In genomic region chr13:46571941-46572340, GRCh38 we compare ENCODE assay signal across 17 cellular contexts. TPM values are rescaled to one million over a fixed set of nuclear protein-coding genes. Genes with fewer than 3 reads are reported as not detected.
DNase-seq lines count a peak whose midpoint lies in the region; ATAC-seq, FAIRE-seq and TF ChIP-seq lines count a peak whose summit lies in the region.
"Had no signal": no experiment of that assay in that cellular context is flagged by ENCODE, and none has a peak within 500 bp of the region (broad histone marks: within the 10 kb centered on the region; RNA-seq: fewer than 3 reads in every experiment).

No MANE protein-coding gene starts in this region.

- peaks cover 61% of the 10 kb centered on the region for H3K79me2 ChIP-seq in GM23338 (replicated peaks; ENCODE audit: insufficient read depth)
- peaks cover 99% of the 10 kb centered on the region for H3K79me2 ChIP-seq in GM12878 (ENCODE audit: control insufficient read depth, insufficient read depth, low read length)

- in situ Hi-C loops in GM12878 (cut with MboI): no loop called here

- H3K27ac Mint-ChIP-seq in GM23338: no peak overlapping the region
- H3K27ac Mint-ChIP-seq: activated CD8-positive, alpha-beta T cell treated with anti-CD3 and anti-CD28 coated beads for 36 hours; memory B cell had no signal

- peaks cover 29% of the 10 kb centered on the region for H3K4me1 Mint-ChIP-seq in GM23338

- no TSS peak for BruUV-seq in GM12878 (replicated peaks; lab: Mats Ljungman, UMichigan)

- no peak for FAIRE-seq in GM12878 (lab: Jason Lieb, UNC)
- FAIRE-seq: colon, small intestine, urothelium cell line had no signal

- no peak overlapping the region for H3K4me3 Mint-ChIP-seq in GM23338
- H3K4me3 Mint-ChIP-seq: activated CD8-positive, alpha-beta T cell treated with anti-CD3 and anti-CD28 coated beads for 36 hours; activated T-helper 1 cell treated with anti-CD3 and anti-CD28 coated beads, Interleukin-12 subunit alpha, Interleukin-12 subunit beta, Interleukin-2, Interleukin-4 antibody, amounts not matched to agents 30 ng/mL and 10 ng/mL and 1 ng/mL, durations not matched to agents 14 hours and 24 hours and 36 hours; memory B cell had no signal

- SMC1A ChIA-PET in GM12878 (lab: Charles Lee; ENCODE audit: uncharacterized antibody, unreplicated experiment): interaction anchor here (0.6 to 30.5 kb wide), 25 partner anchors 9 to 149 kb away, joined by 3 to 367 read pairs (median 4); partner anchors contain the start of gene LRCH1

- WGBS in GM12878 (ENCODE audit: insufficient coverage, insufficient replicate concordance, low lambda C conversion rate, missing lambda C conversion rate): 0% methylated on average over 5 of the region's 5 CpGs

- H3K9me3 ChIP-seq in BLaER1 treated with 17β-estradiol and CSF1 and Interleukin-3, amounts not matched to agents 10 nM and 100 nM (replicated peaks in 1 of 11): no peaks in the 10 kb centered on the region
- no peaks in the 10 kb centered on the region for H3K9me3 ChIP-seq in GM12878 (replicated peaks; ENCODE audit: control insufficient read depth, insufficient read depth, low read length)
- H3K9me3 ChIP-seq: adrenal gland had no signal

- H2AFZ ChIP-seq in GM23338: no peak overlapping the region
- no peak overlapping the region for H2AFZ ChIP-seq in GM12878 (ENCODE audit: control insufficient read depth, low read depth, low read length)

- no peaks in the 10 kb centered on the region for H3K27me3 ChIP-seq in BLaER1 treated with 17β-estradiol and CSF1 and Interleukin-3, amounts not matched to agents 10 nM and 100 nM
- H3K27me3 ChIP-seq in GM23338 (ENCODE audit: insufficient read depth) (no peaks in the 10 kb centered on the region), GM12878 (replicated peaks in 1 of 2; ENCODE audit: control insufficient read depth in 2 of 2, insufficient read depth in 2 of 2, low read length in 1 of 2) (no peaks in the 10 kb centered on the region)
- H3K27me3 ChIP-seq: adrenal gland had no signal

- no peak for TF ChIP-seq EP300 in GM12878 (IDR thresholded peaks at IDR 0.05; ENCODE audit: borderline replicate concordance in 1 of 2, control insufficient read depth in 1 of 2, low read depth in 2 of 2, low read length in 2 of 2)

- peaks cover 44 to 71% (median 60%) of the 10 kb centered on the region in 10 experiments for H3K4me1 ChIP-seq in BLaER1 treated with 17β-estradiol and CSF1 and Interleukin-3, amounts not matched to agents 10 nM and 100 nM
- H3K4me1 ChIP-seq in GM23338 (ENCODE audit: insufficient read depth): peaks cover 4% of the 10 kb centered on the region; the same call in 1 of the 2 replicates
- H3K4me1 ChIP-seq in GM12878 (ENCODE audit: control insufficient read depth, insufficient read depth, low read length): peaks cover 58% of the 10 kb centered on the region

- intact Hi-C loops in GM12878 (cut with micrococcal nuclease; ENCODE audit: unreplicated experiment): loop anchor here (10.0 kb wide), 1 partner anchor 397 kb away; no protein-coding TSS in a partner anchor

- DNase-seq in GM23338 (ENCODE audit: low spot score) (no peak), GM12878 (ENCODE audit: low read depth, low spot score) (no peak), myocyte (ENCODE audit: low read depth) (peak; percentile 85), amygdala (lab: John Stamatoyannopoulos, UW) (no peak), T-helper 9 cell (no peak), GM10248 (ENCODE audit: extremely low spot score) (no peak), Kasumi-1 (lab: John Stamatoyannopoulos, UW) (no peak)
- DNase-seq: activated CD8-positive, alpha-beta T cell treated with anti-CD3 and anti-CD28 coated beads for 36 hours; adrenal gland; PC-3; small intestine; stimulated activated naive CD4-positive, alpha-beta T cell had no signal

- no peaks in the 10 kb centered on the region for H3K36me3 Mint-ChIP-seq in GM23338 (ENCODE audit: low read depth)
- H3K36me3 Mint-ChIP-seq: memory B cell had no signal

- no peak overlapping the region for H3K4me3 ChIP-seq in BLaER1 treated with 17β-estradiol and CSF1 and Interleukin-3, amounts not matched to agents 10 nM and 100 nM
- H3K4me3 ChIP-seq in GM23338 (no peak overlapping the region), GM12878 (peak overlapping the region; percentile 9; the same call in 1 of the 2 replicates)
- H3K4me3 ChIP-seq: adrenal gland had no signal

- peak overlapping the region in 8 of 11 experiments; percentile 4 to 60 (median 47); a peak in 12 of 22 replicates for H3K4me2 ChIP-seq in BLaER1 treated with 17β-estradiol and CSF1 and Interleukin-3, amounts not matched to agents 10 nM and 100 nM
- H3K4me2 ChIP-seq in GM23338 (no peak overlapping the region), GM12878 (ENCODE audit: control insufficient read depth, insufficient read depth) (peak overlapping the region; percentile 88)

- H4K20me1 ChIP-seq in BLaER1 treated with 17β-estradiol and CSF1 and Interleukin-3, amounts not matched to agents 10 nM and 100 nM: peaks cover 55 to 95% (median 85%) of the 10 kb centered on the region in 11 experiments
- H4K20me1 ChIP-seq in GM23338 (replicated peaks; ENCODE audit: insufficient read depth) (peaks cover 20% of the 10 kb centered on the region; the same call in 1 of the 2 replicates), GM12878 (ENCODE audit: control insufficient read depth, insufficient read depth) (0 out of 2 replicates have a peak, but pooled peaks cover 3% of the 10 kb centered on the region)

- no peaks in the 10 kb centered on the region for H3K27me3 Mint-ChIP-seq in GM23338 (ENCODE audit: insufficient read depth, low read depth, poor library complexity)
- H3K27me3 Mint-ChIP-seq: activated CD8-positive, alpha-beta T cell treated with anti-CD3 and anti-CD28 coated beads for 36 hours; memory B cell had no signal

- H3K9ac ChIP-seq in BLaER1 treated with 17β-estradiol and CSF1 and Interleukin-3, amounts not matched to agents 10 nM and 100 nM: peak overlapping the region in 1 of 11 experiments; percentile 22; a peak in 1 of 22 replicates
- peak overlapping the region; percentile 46; the same call in 1 of the 2 replicates for H3K9ac ChIP-seq in GM12878 (ENCODE audit: control insufficient read depth, insufficient read depth, low read length)

- H3K9me2 ChIP-seq in GM23338 (ENCODE audit: insufficient read depth): no peaks in the 10 kb centered on the region

- CTCF ChIA-PET in GM12878 (lab: Yijun Ruan, JAX) (interaction anchor here (1.0 to 5.3 kb wide), 10 partner anchors 9 to 1507 kb away, joined by 3 to 39 read pairs (median 4); partner anchors contain the start of gene LRCH1), GM10248 (lab: Yijun Ruan, JAX) (interaction anchor here (0.9 to 3.5 kb wide), 9 partner anchors 9 to 109 kb away, joined by 3 to 18 read pairs (median 3); partner anchors contain the start of gene LRCH1)

- no peak for TF ChIP-seq RAD21 in GM12878 (IDR thresholded peaks at IDR 0.05; ENCODE audit: insufficient read depth, low read depth, low read length)

- POLR2A ChIA-PET in GM12878 (lab: Charles Lee) (interaction anchor here (0.6 to 4.7 kb wide), 7 partner anchors 11 to 86 kb away, joined by 3 to 24 read pairs (median 3); no protein-coding TSS in a partner anchor), GM10248 (lab: Yijun Ruan, JAX) (no interaction called here)

- H3K36me3 ChIP-seq in BLaER1 treated with 17β-estradiol and CSF1 and Interleukin-3, amounts not matched to agents 10 nM and 100 nM: peaks cover 0 to 12% (median 4%) of the 10 kb centered on the region in 11 experiments; a peak in 4 of 22 replicates
- no peaks in the 10 kb centered on the region for H3K36me3 ChIP-seq in GM23338 (ENCODE audit: insufficient read depth)
- H3K36me3 ChIP-seq in GM12878 (ENCODE audit: control insufficient read depth in 2 of 2, insufficient read depth in 2 of 2, low read length in 1 of 2): peaks cover 0 to 9% of the 10 kb centered on the region in 2 experiments; a peak in 2 of 4 replicates
- H3K36me3 ChIP-seq: adrenal gland had no signal

- RAD21 ChIA-PET in GM12878 (lab: Charles Lee; ENCODE audit: unreplicated experiment): interaction anchor here (0.7 to 4.6 kb wide), 10 partner anchors 9 to 147 kb away, joined by 3 to 22 read pairs (median 7); partner anchors contain the start of gene LRCH1

- no peak for TF ChIP-seq CTCF in GM23338 (conservative IDR thresholded peaks at IDR 0.05; ENCODE audit: low read depth in 2 of 2)
- no peak for TF ChIP-seq CTCF in GM12878 (IDR thresholded peaks at IDR 0.05 in 2 of 3, conservative IDR thresholded peaks at IDR 0.05 in 1 of 3; ENCODE audit: control insufficient read depth in 2 of 3, extremely low read depth in 1 of 3, insufficient read depth in 1 of 3, low read depth in 3 of 3, low read length in 3 of 3)
- TF ChIP-seq CTCF in GM10248 (IDR thresholded peaks at IDR 0.05; ENCODE audit: control extremely low read depth, extremely low read depth, low read depth, missing control alignments): no peak

- peak overlapping the region in 4 of 11 experiments; percentile 24 to 46 (median 32); a peak in 2 of 22 replicates for H3K27ac ChIP-seq in BLaER1 treated with 17β-estradiol and CSF1 and Interleukin-3, amounts not matched to agents 10 nM and 100 nM
- H3K27ac ChIP-seq in GM23338 (ENCODE audit: low read depth): no peak overlapping the region
- H3K27ac ChIP-seq in GM12878 (ENCODE audit: control insufficient read depth, insufficient read depth): peak overlapping the region; percentile 78
- H3K27ac ChIP-seq: adrenal gland had no signal

- ATAC-seq in GM23338 (peak; percentile 39; the same call in 2 of the 3 replicates), GM12878 (peak; percentile 5)
- ATAC-seq: PC-3 had no signal

- H3F3A ChIP-seq in GM23338 (replicated peaks; ENCODE audit: low read depth): no peaks in the 10 kb centered on the region

- H3K9me3 Mint-ChIP-seq in GM23338: no peaks in the 10 kb centered on the region; the same call in 2 of the 3 replicates
- H3K9me3 Mint-ChIP-seq: activated CD8-positive, alpha-beta T cell treated with anti-CD3 and anti-CD28 coated beads for 36 hours; activated T-helper 1 cell treated with anti-CD3 and anti-CD28 coated beads, Interleukin-12 subunit alpha, Interleukin-12 subunit beta, Interleukin-2, Interleukin-4 antibody, amounts not matched to agents 30 ng/mL and 10 ng/mL and 1 ng/mL, durations not matched to agents 14 hours and 24 hours and 36 hours; memory B cell had no signal

- TF ChIP-seq POLR2A in GM12878 (IDR thresholded peaks at IDR 0.05; ENCODE audit: low read depth, low read length): no peak

RNA-seq across cellular contexts. Expression of gene LRCH1, which starts 19.0 kb away (rescaled TPM):
- total RNA-seq in GM23338 (2014; rRNA removed; shearing (Covaris generic)): 8.0 and 9.2 TPM in 2 replicates
- 3.1 and 3.9 TPM in 2 replicates for polyA plus RNA-seq in GM23338 (2016; fragmentation: Nextera tagmentation; extraction: Ambion mirVana)
- total RNA-seq in GM12878 (2013; cell fraction: nucleolus; rRNA removed): 234 and 245 TPM in 2 replicates
- 13.2 and 13.8 TPM in 2 replicates for total RNA-seq in GM12878 (2014; rRNA removed)
- 16.8 and 17.5 TPM in 2 replicates for total RNA-seq in GM12878 (2014; rRNA removed; fragmentation: Illumina TruSeq; extraction: Trizol)
- total RNA-seq in GM12878 (2021): 23.3 and 24.0 TPM in 2 replicates
- 11.3 TPM for polyA plus RNA-seq in GM12878 (2011; ENCODE audit: low read depth)
- polyA plus RNA-seq in GM12878 (2011; rRNA removed): 48.9 and 51.6 TPM in 2 replicates
- 21.1 and 23.9 TPM in 2 replicates for polyA plus RNA-seq in GM12878 (2011; cell fraction: cytosol; rRNA removed)
- 43.0 and 54.0 TPM in 2 replicates for polyA plus RNA-seq in GM12878 (2011; cell fraction: nucleus; rRNA removed)
- polyA plus RNA-seq in GM12878 (2012): 16.7 and 24.5 TPM in 2 replicates
- 20.0 and 23.4 TPM in 2 replicates for polyA plus RNA-seq in GM12878 (2014; fragmentation: Illumina TruSeq; extraction: Trizol)
- 1 to 10 TPM; 5.3 to 5.4 TPM for polyA plus RNA-seq in GM12878 (2014; fragmentation: Nextera tagmentation; extraction: Ambion mirVana)
- 13.8 and 15.6 TPM in 2 replicates for polyA plus RNA-seq in GM12878 (2014; rRNA removed)
- polyA plus RNA-seq in GM12878 (2016; fragmentation: Nextera tagmentation; extraction: Ambion mirVana): 1 to 10 TPM; 7.9 to 9.2 TPM
- polyA minus RNA-seq in GM12878 (2011; rRNA and poly(A)+ RNA removed): 76.0 and 94.2 TPM in 2 replicates
- 19.8 and 21.5 TPM in 2 replicates for polyA minus RNA-seq in GM12878 (2011; cell fraction: cytosol; rRNA and poly(A)+ RNA removed)
- 103 and 119 TPM in 2 replicates for polyA minus RNA-seq in GM12878 (2011; cell fraction: nucleus; rRNA and poly(A)+ RNA removed)
- total RNA-seq in myocyte: 9.9 and 11.8 TPM in 2 replicates
- polyA plus RNA-seq in myocyte (2012): 8.7 TPM
